In the genomic region with DNA sequence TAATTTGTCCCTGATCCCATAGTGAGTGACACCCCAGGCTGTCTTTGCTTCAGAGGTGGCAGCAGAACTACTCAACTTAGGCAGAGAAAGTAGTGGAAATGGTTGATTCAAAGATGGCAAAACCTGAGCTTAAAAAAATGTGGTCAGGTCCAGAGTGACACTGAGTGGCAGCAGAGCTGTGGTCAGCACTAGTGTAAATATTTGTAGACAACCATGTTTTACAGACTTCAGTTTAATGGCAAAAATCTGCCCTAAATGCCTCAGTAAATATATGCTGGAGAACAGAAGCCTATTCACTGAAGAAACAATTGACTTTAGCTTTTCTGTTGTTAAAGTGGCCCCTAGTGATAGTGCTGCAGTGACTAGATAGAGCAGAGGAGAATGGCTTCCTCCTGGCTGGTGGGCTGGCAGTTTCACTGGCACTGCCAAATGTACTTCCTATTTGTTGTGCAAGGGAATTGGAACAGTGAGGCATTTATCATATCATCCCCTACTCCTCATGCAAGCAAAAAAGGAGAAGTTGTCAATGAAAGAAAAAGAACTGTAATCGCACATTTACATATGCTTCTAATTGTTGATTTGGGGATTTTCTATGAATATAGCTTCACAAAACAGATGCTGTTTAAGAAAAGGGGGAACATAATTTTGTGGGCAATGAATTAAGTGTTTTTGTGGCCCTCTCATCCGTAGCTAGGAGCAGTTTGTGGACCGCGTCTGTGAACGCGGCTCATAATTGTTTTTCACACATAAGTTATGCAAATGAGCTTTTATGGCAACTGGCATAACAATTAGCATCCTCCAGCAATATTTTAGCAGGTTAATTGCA, we compare ENCODE assay signal across 1 cellular context.
TF ChIP-seq lines count a peak whose summit lies in the region.

No MANE protein-coding gene starts in this region.

TF ChIP-seq in HepG2, 621 proteins besides CTCF, POLR2A, EP300 and RAD21 (continued from another document):
- TF ChIP-seq, protein P1, sequence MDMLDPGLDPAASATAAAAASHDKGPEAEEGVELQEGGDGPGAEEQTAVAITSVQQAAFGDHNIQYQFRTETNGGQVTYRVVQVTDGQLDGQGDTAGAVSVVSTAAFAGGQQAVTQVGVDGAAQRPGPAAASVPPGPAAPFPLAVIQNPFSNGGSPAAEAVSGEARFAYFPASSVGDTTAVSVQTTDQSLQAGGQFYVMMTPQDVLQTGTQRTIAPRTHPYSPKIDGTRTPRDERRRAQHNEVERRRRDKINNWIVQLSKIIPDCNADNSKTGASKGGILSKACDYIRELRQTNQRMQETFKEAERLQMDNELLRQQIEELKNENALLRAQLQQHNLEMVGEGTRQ (IDR thresholded peaks at IDR 0.05; ENCODE audit: low read depth, low read length): no peak
- TF ChIP-seq, protein P1 (CRISPR knock-in tag; IDR thresholded peaks at IDR 0.05; ENCODE audit: borderline replicate concordance): no peak
- TF ChIP-seq, protein P2, sequence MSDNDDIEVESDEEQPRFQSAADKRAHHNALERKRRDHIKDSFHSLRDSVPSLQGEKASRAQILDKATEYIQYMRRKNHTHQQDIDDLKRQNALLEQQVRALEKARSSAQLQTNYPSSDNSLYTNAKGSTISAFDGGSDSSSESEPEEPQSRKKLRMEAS (IDR thresholded peaks at IDR 0.05): peak; percentile 26; the same call in 1 of the 2 replicates
- TF ChIP-seq, protein P3, sequence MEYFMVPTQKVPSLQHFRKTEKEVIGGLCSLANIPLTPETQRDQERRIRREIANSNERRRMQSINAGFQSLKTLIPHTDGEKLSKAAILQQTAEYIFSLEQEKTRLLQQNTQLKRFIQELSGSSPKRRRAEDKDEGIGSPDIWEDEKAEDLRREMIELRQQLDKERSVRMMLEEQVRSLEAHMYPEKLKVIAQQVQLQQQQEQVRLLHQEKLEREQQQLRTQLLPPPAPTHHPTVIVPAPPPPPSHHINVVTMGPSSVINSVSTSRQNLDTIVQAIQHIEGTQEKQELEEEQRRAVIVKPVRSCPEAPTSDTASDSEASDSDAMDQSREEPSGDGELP (IDR thresholded peaks at IDR 0.05; ENCODE audit: borderline replicate concordance, low read depth): peak; percentile 9; the same call in 1 of the 2 replicates
- 0 out of 2 replicates have a peak, but pooled peaks have one; percentile 19 for TF ChIP-seq ZBTB7B (CRISPR knock-in tag; IDR thresholded peaks at IDR 0.05)
- TF ChIP-seq, protein P4, sequence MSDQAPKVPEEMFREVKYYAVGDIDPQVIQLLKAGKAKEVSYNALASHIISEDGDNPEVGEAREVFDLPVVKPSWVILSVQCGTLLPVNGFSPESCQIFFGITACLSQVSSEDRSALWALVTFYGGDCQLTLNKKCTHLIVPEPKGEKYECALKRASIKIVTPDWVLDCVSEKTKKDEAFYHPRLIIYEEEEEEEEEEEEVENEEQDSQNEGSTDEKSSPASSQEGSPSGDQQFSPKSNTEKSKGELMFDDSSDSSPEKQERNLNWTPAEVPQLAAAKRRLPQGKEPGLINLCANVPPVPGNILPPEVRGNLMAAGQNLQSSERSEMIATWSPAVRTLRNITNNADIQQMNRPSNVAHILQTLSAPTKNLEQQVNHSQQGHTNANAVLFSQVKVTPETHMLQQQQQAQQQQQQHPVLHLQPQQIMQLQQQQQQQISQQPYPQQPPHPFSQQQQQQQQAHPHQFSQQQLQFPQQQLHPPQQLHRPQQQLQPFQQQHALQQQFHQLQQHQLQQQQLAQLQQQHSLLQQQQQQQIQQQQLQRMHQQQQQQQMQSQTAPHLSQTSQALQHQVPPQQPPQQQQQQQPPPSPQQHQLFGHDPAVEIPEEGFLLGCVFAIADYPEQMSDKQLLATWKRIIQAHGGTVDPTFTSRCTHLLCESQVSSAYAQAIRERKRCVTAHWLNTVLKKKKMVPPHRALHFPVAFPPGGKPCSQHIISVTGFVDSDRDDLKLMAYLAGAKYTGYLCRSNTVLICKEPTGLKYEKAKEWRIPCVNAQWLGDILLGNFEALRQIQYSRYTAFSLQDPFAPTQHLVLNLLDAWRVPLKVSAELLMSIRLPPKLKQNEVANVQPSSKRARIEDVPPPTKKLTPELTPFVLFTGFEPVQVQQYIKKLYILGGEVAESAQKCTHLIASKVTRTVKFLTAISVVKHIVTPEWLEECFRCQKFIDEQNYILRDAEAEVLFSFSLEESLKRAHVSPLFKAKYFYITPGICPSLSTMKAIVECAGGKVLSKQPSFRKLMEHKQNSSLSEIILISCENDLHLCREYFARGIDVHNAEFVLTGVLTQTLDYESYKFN (CRISPR knock-in tag; conservative IDR thresholded peaks at IDR 0.05): peak; percentile 70
- TF ChIP-seq IRF2 (CRISPR knock-in tag; IDR thresholded peaks at IDR 0.05): peak; percentile 34; the same call in 1 of the 2 replicates
- TF ChIP-seq HNF4A (CRISPR knock-in tag; IDR thresholded peaks at IDR 0.05): peak; percentile 34; the same call in 1 of the 2 replicates
- no peak for TF ChIP-seq KLF15 (CRISPR knock-in tag; IDR thresholded peaks at IDR 0.05; ENCODE audit: borderline replicate concordance)
- TF ChIP-seq TCF7 (IDR thresholded peaks at IDR 0.05; ENCODE audit: low read depth): peak; percentile 31; the same call in 1 of the 2 replicates
- TF ChIP-seq ZBTB21 (CRISPR knock-in tag; IDR thresholded peaks at IDR 0.05): no peak
- TF ChIP-seq MBNL3 (CRISPR knock-in tag; conservative IDR thresholded peaks at IDR 0.05): no peak
- no peak for TF ChIP-seq ZNF253 (CRISPR knock-in tag; IDR thresholded peaks at IDR 0.05; ENCODE audit: borderline replicate concordance)
- peak; percentile 85; the same call in 1 of the 2 replicates for TF ChIP-seq MEIS2 (CRISPR knock-in tag; IDR thresholded peaks at IDR 0.05)
- no peak for TF ChIP-seq ZBTB38 (CRISPR knock-in tag; IDR thresholded peaks at IDR 0.05)
- TF ChIP-seq ARID2 (CRISPR knock-in tag; IDR thresholded peaks at IDR 0.05; ENCODE audit: borderline replicate concordance): peak; percentile 72; the same call in 1 of the 2 replicates
- TF ChIP-seq ZFX (CRISPR knock-in tag; IDR thresholded peaks at IDR 0.05; ENCODE audit: low read depth): no peak
- TF ChIP-seq ELF4 (CRISPR knock-in tag; IDR thresholded peaks at IDR 0.05; ENCODE audit: borderline replicate concordance): no peak
- TF ChIP-seq, protein P5, sequence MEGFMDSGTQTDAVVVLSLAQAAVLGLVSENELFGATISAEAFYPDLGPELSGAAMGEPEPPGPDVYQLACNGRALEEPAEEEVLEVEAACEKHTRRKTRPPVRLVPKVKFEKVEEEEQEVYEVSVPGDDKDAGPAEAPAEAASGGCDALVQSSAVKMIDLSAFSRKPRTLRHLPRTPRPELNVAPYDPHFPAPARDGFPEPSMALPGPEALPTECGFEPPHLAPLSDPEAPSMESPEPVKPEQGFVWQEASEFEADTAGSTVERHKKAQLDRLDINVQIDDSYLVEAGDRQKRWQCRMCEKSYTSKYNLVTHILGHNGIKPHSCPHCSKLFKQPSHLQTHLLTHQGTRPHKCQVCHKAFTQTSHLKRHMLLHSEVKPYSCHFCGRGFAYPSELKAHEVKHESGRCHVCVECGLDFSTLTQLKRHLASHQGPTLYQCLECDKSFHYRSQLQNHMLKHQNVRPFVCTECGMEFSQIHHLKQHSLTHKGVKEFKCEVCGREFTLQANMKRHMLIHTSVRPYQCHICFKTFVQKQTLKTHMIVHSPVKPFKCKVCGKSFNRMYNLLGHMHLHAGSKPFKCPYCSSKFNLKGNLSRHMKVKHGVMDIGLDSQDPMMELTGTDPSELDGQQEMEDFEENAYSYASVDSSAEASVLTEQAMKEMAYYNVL (CRISPR knock-in tag; IDR thresholded peaks at IDR 0.05; ENCODE audit: borderline replicate concordance): no peak
- 0 out of 2 replicates have a peak, but pooled peaks have one; percentile 26 for TF ChIP-seq DMAP1 (CRISPR knock-in tag; IDR thresholded peaks at IDR 0.05)
- 0 out of 2 replicates have a peak, but pooled peaks have one; percentile 31 for TF ChIP-seq HOXA3 (CRISPR knock-in tag; IDR thresholded peaks at IDR 0.05)
- peak; percentile 68 for TF ChIP-seq PPARG (CRISPR knock-in tag; conservative IDR thresholded peaks at IDR 0.05)
- TF ChIP-seq RARA (CRISPR knock-in tag; IDR thresholded peaks at IDR 0.05): peak; percentile 27; the same call in 1 of the 2 replicates
- peak; percentile 72 for TF ChIP-seq SAP130 (CRISPR knock-in tag; IDR thresholded peaks at IDR 0.05; ENCODE audit: low read depth)
- TF ChIP-seq ZNF546 (CRISPR knock-in tag; conservative IDR thresholded peaks at IDR 0.05): no peak
- no peak for TF ChIP-seq NPAS2 (CRISPR knock-in tag; IDR thresholded peaks at IDR 0.05; ENCODE audit: borderline replicate concordance)
- TF ChIP-seq HNRNPH1 (optimal IDR thresholded peaks at IDR 0.05; ENCODE audit: low read depth, low read length): no peak
- TF ChIP-seq ELF3 (CRISPR knock-in tag; IDR thresholded peaks at IDR 0.05): 0 out of 2 replicates have a peak, but pooled peaks have one; percentile 11
- peak; percentile 61; the same call in 1 of the 2 replicates for TF ChIP-seq ZNF331 (CRISPR knock-in tag; IDR thresholded peaks at IDR 0.05)
- peak; percentile 89 for TF ChIP-seq ISL2 (CRISPR knock-in tag; IDR thresholded peaks at IDR 0.05)
- no peak for TF ChIP-seq HCFC1 (IDR thresholded peaks at IDR 0.05; ENCODE audit: low read depth, low read length)
- no peak for TF ChIP-seq MAZ (IDR thresholded peaks at IDR 0.05; ENCODE audit: borderline replicate concordance, low read depth, low read length)
- TF ChIP-seq MAZ (CRISPR knock-in tag; IDR thresholded peaks at IDR 0.05; ENCODE audit: low read depth): no peak
- TF ChIP-seq, protein P6, sequence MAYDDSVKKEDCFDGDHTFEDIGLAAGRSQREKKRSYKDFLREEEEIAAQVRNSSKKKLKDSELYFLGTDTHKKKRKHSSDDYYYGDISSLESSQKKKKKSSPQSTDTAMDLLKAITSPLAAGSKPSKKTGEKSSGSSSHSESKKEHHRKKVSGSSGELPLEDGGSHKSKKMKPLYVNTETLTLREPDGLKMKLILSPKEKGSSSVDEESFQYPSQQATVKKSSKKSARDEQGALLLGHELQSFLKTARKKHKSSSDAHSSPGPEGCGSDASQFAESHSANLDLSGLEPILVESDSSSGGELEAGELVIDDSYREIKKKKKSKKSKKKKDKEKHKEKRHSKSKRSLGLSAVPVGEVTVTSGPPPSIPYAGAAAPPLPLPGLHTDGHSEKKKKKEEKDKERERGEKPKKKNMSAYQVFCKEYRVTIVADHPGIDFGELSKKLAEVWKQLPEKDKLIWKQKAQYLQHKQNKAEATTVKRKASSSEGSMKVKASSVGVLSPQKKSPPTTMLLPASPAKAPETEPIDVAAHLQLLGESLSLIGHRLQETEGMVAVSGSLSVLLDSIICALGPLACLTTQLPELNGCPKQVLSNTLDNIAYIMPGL (CRISPR knock-in tag; IDR thresholded peaks at IDR 0.05; ENCODE audit: borderline replicate concordance in 1 of 2, low read depth in 1 of 2): peak in 1 of 2 experiments; percentile 40; a peak in 1 of 4 replicates
- TF ChIP-seq ZNF274 (CRISPR knock-in tag; IDR thresholded peaks at IDR 0.05): no peak
- no peak for TF ChIP-seq TOE1 (CRISPR knock-in tag; IDR thresholded peaks at IDR 0.05)
- 0 out of 2 replicates have a peak, but pooled peaks have one; percentile 61 for TF ChIP-seq ZNF614 (CRISPR knock-in tag; IDR thresholded peaks at IDR 0.05; ENCODE audit: borderline replicate concordance)
- TF ChIP-seq ZNF205 (CRISPR knock-in tag; IDR thresholded peaks at IDR 0.05): 0 out of 2 replicates have a peak, but pooled peaks have one; percentile 15
- peak; percentile 44; the same call in 1 of the 2 replicates for TF ChIP-seq HHEX (CRISPR knock-in tag; IDR thresholded peaks at IDR 0.05)
- TF ChIP-seq, protein P7, sequence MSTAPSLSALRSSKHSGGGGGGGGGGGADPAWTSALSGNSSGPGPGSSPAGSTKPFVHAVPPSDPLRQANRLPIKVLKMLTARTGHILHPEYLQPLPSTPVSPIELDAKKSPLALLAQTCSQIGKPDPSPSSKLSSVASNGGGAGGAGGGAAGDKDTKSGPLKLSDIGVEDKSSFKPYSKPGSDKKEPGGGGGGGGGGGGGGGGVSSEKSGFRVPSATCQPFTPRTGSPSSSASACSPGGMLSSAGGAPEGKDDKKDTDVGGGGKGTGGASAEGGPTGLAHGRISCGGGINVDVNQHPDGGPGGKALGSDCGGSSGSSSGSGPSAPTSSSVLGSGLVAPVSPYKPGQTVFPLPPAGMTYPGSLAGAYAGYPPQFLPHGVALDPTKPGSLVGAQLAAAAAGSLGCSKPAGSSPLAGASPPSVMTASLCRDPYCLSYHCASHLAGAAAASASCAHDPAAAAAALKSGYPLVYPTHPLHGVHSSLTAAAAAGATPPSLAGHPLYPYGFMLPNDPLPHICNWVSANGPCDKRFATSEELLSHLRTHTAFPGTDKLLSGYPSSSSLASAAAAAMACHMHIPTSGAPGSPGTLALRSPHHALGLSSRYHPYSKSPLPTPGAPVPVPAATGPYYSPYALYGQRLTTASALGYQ (CRISPR knock-in tag; IDR thresholded peaks at IDR 0.05): peak; percentile 62
- no peak for TF ChIP-seq PLRG1 (conservative IDR thresholded peaks at IDR 0.05)
- TF ChIP-seq SP5 (CRISPR knock-in tag; IDR thresholded peaks at IDR 0.05; ENCODE audit: borderline replicate concordance, low read depth): 0 out of 2 replicates have a peak, but pooled peaks have one; percentile 6
- TF ChIP-seq ZNF782 (CRISPR knock-in tag; IDR thresholded peaks at IDR 0.05; ENCODE audit: borderline replicate concordance): no peak
- no peak for TF ChIP-seq NR1H2 (CRISPR knock-in tag; IDR thresholded peaks at IDR 0.05; ENCODE audit: borderline replicate concordance, low read depth)
- TF ChIP-seq HDAC2 (CRISPR knock-in tag; IDR thresholded peaks at IDR 0.05): peak; percentile 72
- peak; percentile 57 for TF ChIP-seq PHF21A (CRISPR knock-in tag; IDR thresholded peaks at IDR 0.05)
- no peak for TF ChIP-seq ZNF138 (CRISPR knock-in tag; IDR thresholded peaks at IDR 0.05; ENCODE audit: low read depth)
- peak; percentile 40; the same call in 1 of the 2 replicates for TF ChIP-seq ZNF124 (CRISPR knock-in tag; IDR thresholded peaks at IDR 0.05)
